Comparison of ENCODE assay signal across 24 cellular contexts in genomic region chr5:36537729-36538128, GRCh38.
DNase-seq lines count a peak whose midpoint lies in the region; ATAC-seq, FAIRE-seq and TF ChIP-seq lines count a peak whose summit lies in the region.
"Had no signal": no experiment of that assay in that cellular context is flagged by ENCODE, and none has a peak within 500 bp of the region (broad histone marks: within the 10 kb centered on the region; RNA-seq: fewer than 3 reads in every experiment).

No MANE protein-coding gene starts in this region.

- H3K14ac ChIP-seq in neuronal stem cell (ENCODE audit: low read length) = no peak overlapping the region

- no peak overlapping the region for H2AK5ac ChIP-seq in neuronal stem cell (ENCODE audit: low read depth, low read length)

- TF ChIP-seq CTCF in astrocyte (IDR thresholded peaks at IDR 0.05; ENCODE audit: insufficient read depth, low read depth, low read length) = no peak
- no peak for TF ChIP-seq CTCF in heart right ventricle (IDR thresholded peaks at IDR 0.05)
- TF ChIP-seq CTCF in pancreas (IDR thresholded peaks at IDR 0.05) = no peak

- no peaks in the 10 kb centered on the region for H3K79me1 ChIP-seq in neuronal stem cell (ENCODE audit: low read depth, low read length)

- no peak overlapping the region for H3K27ac Mint-ChIP-seq in astrocyte (ENCODE audit: unreplicated experiment)
- no peak overlapping the region for H3K27ac Mint-ChIP-seq in T-helper 17 cell
- H3K27ac Mint-ChIP-seq: CD8-positive, alpha-beta T cell had no signal

- ATAC-seq in heart right ventricle = peak in 7 of 8 donors; percentile 31 to 81 (median 63)
- no peak for ATAC-seq in GM21447 (IDR thresholded peaks at IDR 0.05; ENCODE audit: unreplicated experiment)
- ATAC-seq in pancreas = no peak
- ATAC-seq in T-helper 17 cell = no peak
- ATAC-seq: CD8-positive, alpha-beta T cell; SK-N-SH treated with all-trans-retinoic acid at 6 μM for 48 hours had no signal

- H2BK12ac ChIP-seq in neuronal stem cell (ENCODE audit: low read length) = no peak overlapping the region

- no peaks in the 10 kb centered on the region for H3K36me3 ChIP-seq in astrocyte (ENCODE audit: insufficient read depth, low read length)
- no peaks in the 10 kb centered on the region for H3K36me3 ChIP-seq in heart right ventricle
- H3K36me3 ChIP-seq in neuronal stem cell (replicated peaks in 1 of 2; ENCODE audit: control insufficient read depth in 2 of 2, insufficient read depth in 2 of 2, low read length in 2 of 2) = no peaks in the 10 kb centered on the region
- H3K36me3 ChIP-seq in pancreas = no peaks in the 10 kb centered on the region
- H3K36me3 ChIP-seq: BLaER1 treated with 17β-estradiol and CSF1 and Interleukin-3, amounts not matched to agents 10 nM and 100 nM had no signal

- no peaks in the 10 kb centered on the region for H3K9me3 Mint-ChIP-seq in astrocyte (ENCODE audit: unreplicated experiment)
- H3K9me3 Mint-ChIP-seq: CD8-positive, alpha-beta T cell had no signal

- FAIRE-seq in astrocyte (lab: Jason Lieb, UNC) (no peak), pancreas (lab: Jason Lieb, UNC) (no peak)
- FAIRE-seq: H54 had no signal

- H3K27ac ChIP-seq in astrocyte (ENCODE audit: low read depth, low read length) (no peak overlapping the region), heart right ventricle (peak overlapping the region in 2 of 10 donors; percentile 17 to 83), neuronal stem cell (replicated peaks; ENCODE audit: low read length) (no peak overlapping the region), pancreas (no peak overlapping the region)
- H3K27ac ChIP-seq: BLaER1 treated with 17β-estradiol and CSF1 and Interleukin-3, amounts not matched to agents 10 nM and 100 nM; RWPE1 had no signal

- H4K20me1 ChIP-seq in astrocyte (ENCODE audit: insufficient read depth, low read length) = no peaks in the 10 kb centered on the region
- H4K20me1 ChIP-seq: BLaER1 treated with 17β-estradiol and CSF1 and Interleukin-3, amounts not matched to agents 10 nM and 100 nM had no signal

- H3K27me3 Mint-ChIP-seq in astrocyte (ENCODE audit: low read depth, unreplicated experiment) = peaks cover 4% of the 10 kb centered on the region
- peaks cover 5% of the 10 kb centered on the region for H3K27me3 Mint-ChIP-seq in T-helper 17 cell

- no peak overlapping the region for H4K91ac ChIP-seq in neuronal stem cell (ENCODE audit: low read depth, low read length, poor library complexity)

- H3K4me3 Mint-ChIP-seq in astrocyte (ENCODE audit: unreplicated experiment) = no peak overlapping the region
- no peak overlapping the region for H3K4me3 Mint-ChIP-seq in T-helper 17 cell
- H3K4me3 Mint-ChIP-seq: CD8-positive, alpha-beta T cell had no signal

- H2BK15ac ChIP-seq in neuronal stem cell (ENCODE audit: low read length) = no peak overlapping the region

- H3K4me1 ChIP-seq in astrocyte (ENCODE audit: insufficient read depth, low read length) (no peaks in the 10 kb centered on the region), heart right ventricle (peaks cover 0 to 25% (median 0%) of the 10 kb centered on the region in 9 donors), neuronal stem cell (ENCODE audit: control insufficient read depth in 2 of 2, insufficient read depth in 1 of 2, low read depth in 1 of 2, low read length in 2 of 2) (peaks cover 5 to 14% of the 10 kb centered on the region in 2 donors), pancreas (no peaks in the 10 kb centered on the region)
- H3K4me1 ChIP-seq: BLaER1 treated with 17β-estradiol and CSF1 and Interleukin-3, amounts not matched to agents 10 nM and 100 nM had no signal

- H4K8ac ChIP-seq in neuronal stem cell (ENCODE audit: low read depth, low read length) = no peak overlapping the region

- H2BK120ac ChIP-seq in neuronal stem cell (ENCODE audit: low read depth, low read length) = no peak overlapping the region

- H3K4me3 ChIP-seq in astrocyte (ENCODE audit: insufficient read depth, low read depth, low read length) (no peak overlapping the region), heart right ventricle (no peak overlapping the region), neuronal stem cell (ENCODE audit: low read length in 2 of 2) (no peak overlapping the region), pancreas (no peak overlapping the region)
- H3K4me3 ChIP-seq: BLaER1 treated with 17β-estradiol and CSF1 and Interleukin-3, amounts not matched to agents 10 nM and 100 nM had no signal

- H2BK5ac ChIP-seq in neuronal stem cell (ENCODE audit: low read length) = no peak overlapping the region

- H3K23ac ChIP-seq in neuronal stem cell (ENCODE audit: low read depth, low read length, poor library complexity) = no peak overlapping the region

- no peak overlapping the region for H3K4ac ChIP-seq in neuronal stem cell (ENCODE audit: low read length)

- H2AFZ ChIP-seq in astrocyte (ENCODE audit: low read depth, low read length) = peak overlapping the region; percentile 13
- H2AFZ ChIP-seq in neuronal stem cell (ENCODE audit: low read length) = peak overlapping the region; percentile 73

- WGBS in heart right ventricle, 2 donors = 48 to 53% methylated on average over 4 of the region's 4 CpGs
- no CpG with 5 or more reads among the region's 4 CpGs for WGBS in neuronal stem cell (ENCODE audit: extremely low coverage in 2 of 2, insufficient read length in 2 of 2, insufficient replicate concordance in 1 of 2), 2 donors
- 87 to 90% methylated on average over 4 of the region's 4 CpGs for WGBS in pancreas, 2 donors

- H3K36me3 Mint-ChIP-seq in astrocyte (ENCODE audit: low read depth, unreplicated experiment) (no peaks in the 10 kb centered on the region), T-helper 17 cell (ENCODE audit: low read depth) (no peaks in the 10 kb centered on the region)
- H3K36me3 Mint-ChIP-seq: CD8-positive, alpha-beta T cell had no signal

- H3K4me2 ChIP-seq in astrocyte (ENCODE audit: low read length) = no peak overlapping the region
- no peak overlapping the region for H3K4me2 ChIP-seq in neuronal stem cell (ENCODE audit: insufficient read depth, low read length, poor library complexity, severe bottlenecking)
- H3K4me2 ChIP-seq: BLaER1 treated with 17β-estradiol and CSF1 and Interleukin-3, amounts not matched to agents 10 nM and 100 nM had no signal

- intact Hi-C loops in heart right ventricle (cut with DNase I) (no loop called here), pancreas (cut with DNase I) (no loop called here)

- no peaks in the 10 kb centered on the region for H3K27me3 ChIP-seq in astrocyte (ENCODE audit: insufficient read depth, low read length)
- no peaks in the 10 kb centered on the region for H3K27me3 ChIP-seq in heart right ventricle
- H3K27me3 ChIP-seq in neuronal stem cell (ENCODE audit: control insufficient read depth in 3 of 3, insufficient read depth in 3 of 3, low read depth in 1 of 3, low read length in 3 of 3) = no peaks in the 10 kb centered on the region
- H3K27me3 ChIP-seq in pancreas = no peaks in the 10 kb centered on the region
- H3K27me3 ChIP-seq: BLaER1 treated with 17β-estradiol and CSF1 and Interleukin-3, amounts not matched to agents 10 nM and 100 nM had no signal

- in situ Hi-C loops in G401 (cut with HindIII; ENCODE audit: low sequenced_read_pairs) = no loop called here

- peak; percentile 6 for DNase-seq in G401 (ENCODE audit: low spot score)
- no peak for DNase-seq in astrocyte (ENCODE audit: low read depth)
- no peak for DNase-seq in heart right ventricle
- no peak for DNase-seq in neuronal stem cell (ENCODE audit: low spot score)
- DNase-seq in NCI-H69 (lab: John Stamatoyannopoulos, UW) = no peak
- DNase-seq in pancreas = no peak
- DNase-seq in T-helper 17 cell = no peak
- DNase-seq: ACHN; Calu3; CD8-positive, alpha-beta T cell; DMS153; GF-D8; KBM-7; NCI-H1092; NCI-H1436; NCI-H187 treated with DMSO at 0.1 percent for 48 hours; NCI-H2107; NCI-H510A; NCI-H748 treated with DMSO at 0.1 percent for 48 hours had no signal

- H3K9me3 ChIP-seq in astrocyte (ENCODE audit: insufficient read depth, low read depth, low read length) = no peaks in the 10 kb centered on the region
- H3K9me3 ChIP-seq in heart right ventricle = no peaks in the 10 kb centered on the region
- no peaks in the 10 kb centered on the region for H3K9me3 ChIP-seq in neuronal stem cell (replicated peaks in 1 of 2; ENCODE audit: control insufficient read depth in 2 of 2, insufficient read depth in 1 of 2, low read depth in 1 of 2, low read length in 2 of 2)
- no peaks in the 10 kb centered on the region for H3K9me3 ChIP-seq in pancreas
- no peaks in the 10 kb centered on the region for H3K9me3 ChIP-seq in T-helper 17 cell (ENCODE audit: control insufficient read depth, low read length, poor library complexity, severe bottlenecking)
- H3K9me3 ChIP-seq: BLaER1 treated with 17β-estradiol and CSF1 and Interleukin-3, amounts not matched to agents 10 nM and 100 nM had no signal

- no peaks in the 10 kb centered on the region for H3K4me1 Mint-ChIP-seq in astrocyte (ENCODE audit: low read depth, unreplicated experiment)
- no peaks in the 10 kb centered on the region for H3K4me1 Mint-ChIP-seq in T-helper 17 cell

- H3K79me2 ChIP-seq in astrocyte (ENCODE audit: insufficient read depth, low read length) = no peaks in the 10 kb centered on the region

- no peak overlapping the region for H3K18ac ChIP-seq in neuronal stem cell (ENCODE audit: low read length)

- H3K9ac ChIP-seq in astrocyte (ENCODE audit: low read length) (no peak overlapping the region), neuronal stem cell (ENCODE audit: low read depth, low read length, poor library complexity) (no peak overlapping the region)
- H3K9ac ChIP-seq: BLaER1 treated with 17β-estradiol and CSF1 and Interleukin-3, amounts not matched to agents 10 nM and 100 nM had no signal

Comparison
In these comparisons a context has a peak if more than half of its experiments do, and no peak if none do; other contexts are left out.
1. ATAC-seq: peak in heart right ventricle (7 of 8); none in GM21447 (single experiment), pancreas (0 of 4) and T-helper 17 cell (single experiment).